9 cellular contexts compared by ENCODE assay signal in genomic region chr3:11835028-11835639, GRCh38. TPM values are rescaled to one million over a fixed set of nuclear protein-coding genes. Genes with fewer than 3 reads are reported as not detected.
DNase-seq lines count a peak whose midpoint lies in the region; ATAC-seq and TF ChIP-seq lines count a peak whose summit lies in the region.
"Had no signal": no experiment of that assay in that cellular context is flagged by ENCODE, and none has a peak within 500 bp of the region (broad histone marks: within the 10 kb centered on the region; RNA-seq: fewer than 3 reads in every experiment).

No MANE protein-coding gene starts in this region.

- H3K27me3 ChIP-seq in esophagus muscularis mucosa: no peaks in the 10 kb centered on the region
- no peaks in the 10 kb centered on the region for H3K27me3 ChIP-seq in stomach

- H3K27ac ChIP-seq in esophagus muscularis mucosa (replicated peaks in 1 of 4) (no peak overlapping the region), stomach (no peak overlapping the region)

- TF ChIP-seq EP300 in esophagus muscularis mucosa (IDR thresholded peaks at IDR 0.05) (no peak), stomach (IDR thresholded peaks at IDR 0.05) (no peak)

- H3K4me3 ChIP-seq in esophagus muscularis mucosa: no peak overlapping the region
- H3K4me3 ChIP-seq in stomach: no peak overlapping the region

- H3K36me3 ChIP-seq in esophagus muscularis mucosa (peaks cover 27 to 85% (median 69%) of the 10 kb centered on the region in 4 donors), stomach (peaks cover 18 to 85% (median 81%) of the 10 kb centered on the region in 4 donors)

- TF ChIP-seq POLR2A in esophagus muscularis mucosa (IDR thresholded peaks at IDR 0.05; ENCODE audit: low read depth) (no peak), stomach (IDR thresholded peaks at IDR 0.05) (no peak)

- ATAC-seq in GM18909 (IDR thresholded peaks at IDR 0.05; ENCODE audit: poor library complexity, unreplicated experiment) (no peak), HG02884 (IDR thresholded peaks at IDR 0.05; ENCODE audit: unreplicated experiment) (no peak), left colon (no peak)

- intact Hi-C loops in esophagus muscularis mucosa (cut with DNase I): no loop called here
- intact Hi-C loops in stomach (cut with DNase I; ENCODE audit: low total_unique reads): no loop called here
- intact Hi-C loops in left colon (cut with DNase I, micrococcal nuclease): no loop called here

- TF ChIP-seq CTCF in esophagus muscularis mucosa (IDR thresholded peaks at IDR 0.05) (peak; percentile 43 to 52 (median 47)), stomach (IDR thresholded peaks at IDR 0.05) (peak in 4 of 7 experiments; percentile 7 to 33 (median 17))

- H3K9me3 ChIP-seq in esophagus muscularis mucosa (no peaks in the 10 kb centered on the region), stomach (no peaks in the 10 kb centered on the region)

- peaks cover 0 to 6% (median 0%) of the 10 kb centered on the region in 4 donors for H3K4me1 ChIP-seq in esophagus muscularis mucosa
- peaks cover 0 to 16% (median 4%) of the 10 kb centered on the region in 4 donors for H3K4me1 ChIP-seq in stomach

- DNase-seq in NCI-H2171 treated with DMSO at 0.1 percent for 48 hours (lab: John Stamatoyannopoulos, UW) (peak; percentile 31), NCI-H2171 (lab: John Stamatoyannopoulos, UW) (no peak), OCI-M1 (lab: John Stamatoyannopoulos, UW) (peak; percentile 63), esophagus muscularis mucosa (ENCODE audit: extremely low spot score) (no peak), stomach (no peak), left colon (no peak)
- DNase-seq: activated naive CD4-positive, alpha-beta T cell had no signal

RNA-seq across cellular contexts. Expression of gene TAMM41, which starts 11.6 kb away (rescaled TPM):
- total RNA-seq in esophagus muscularis mucosa: 1 to 10 TPM; 4.8 to 8.3 (median 7.2) TPM
- 10 to 100 TPM in 2 of 5 donors, 1 to 10 TPM in 3; 4.3 to 22.9 (median 7.6) TPM for total RNA-seq in stomach
- polyA plus RNA-seq in stomach: 10 to 100 TPM in 1 of 3 donors, 1 to 10 TPM in 2; 8.5 to 12.3 (median 8.9) TPM
- total RNA-seq in left colon: 10 to 100 TPM; 20.1 to 21.5 TPM

Comparison
In these comparisons a context has a peak if more than half of its experiments do, and no peak if none do; other contexts are left out.
1. DNase-seq: peak in NCI-H2171 treated with DMSO at 0.1 percent for 48 hours (single experiment) and OCI-M1 (single experiment); none in NCI-H2171 (single experiment), esophagus muscularis mucosa (single experiment), stomach (single experiment) and left colon (0 of 2).